Comparison of ENCODE assay signal across 25 cellular contexts in the genomic region with DNA sequence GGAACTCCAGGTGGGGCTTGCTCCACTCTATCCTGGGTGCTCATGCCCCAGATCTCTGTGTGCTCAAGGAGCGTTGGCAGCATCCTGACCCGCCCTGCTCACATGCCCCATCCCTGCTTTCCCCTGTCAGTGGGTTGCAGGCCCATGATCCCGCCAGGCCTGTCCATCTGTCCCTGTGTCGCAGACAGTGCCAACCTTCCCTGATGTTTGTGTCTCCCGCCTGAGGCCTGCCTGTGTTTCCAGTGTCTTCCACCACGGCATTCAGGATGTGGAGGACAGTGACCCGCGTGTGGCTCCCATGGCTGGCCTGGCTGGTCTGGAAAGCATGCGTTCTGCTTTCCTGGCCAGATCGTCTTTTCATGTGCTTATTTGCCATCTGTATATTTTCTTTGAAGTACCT.
"Had no signal": no experiment of that assay in that cellular context is flagged by ENCODE, and none has a peak within 500 bp of the region (broad histone marks: within the 10 kb centered on the region; RNA-seq: fewer than 3 reads in every experiment).

No MANE protein-coding gene starts in this region.

- H3K4me3 Mint-ChIP-seq: activated naive CD8-positive, alpha-beta T cell treated with anti-CD3 and anti-CD28 coated beads, Interleukin-2, amount 50 U/mL, for 24 hours; central memory CD8-positive, alpha-beta T cell; T-helper 1 cell treated with Interleukin-12 subunit alpha and Interleukin-12 subunit beta and Interleukin-4 antibody, amounts not matched to agents 30 μg/mL and 1 μg/mL, for 36 hours; WTC11 had no signal

- H3K4me1 Mint-ChIP-seq: central memory CD8-positive, alpha-beta T cell; WTC11 had no signal

- H3K9me3 ChIP-seq: ascending aorta, body of pancreas, SJCRH30 had no signal

- DNase-seq: activated CD4-positive, alpha-beta T cell treated with anti-CD3 and anti-CD28 coated beads for 48 hours; activated CD4-positive, alpha-beta T cell treated with anti-CD3 and anti-CD28 coated beads, Interleukin-2, amount 50 U/mL, for 48 hours; activated CD4-positive, CD25-positive, alpha-beta regulatory T cell treated with anti-CD3 and anti-CD28 coated beads, Interleukin-2, amount 50 U/mL, for 72 hours; activated naive CD4-positive, alpha-beta T cell treated with Interleukin-2 at 50 U/mL for 16 hours; activated naive CD8-positive, alpha-beta T cell treated with anti-CD3 and anti-CD28 coated beads, Interleukin-2, amount 50 U/mL, for 24 hours; activated T-cell treated with anti-CD3 and anti-CD28 coated beads for 4 hours; amniotic stem cell; body of pancreas; Kasumi-1; KBM-7; NCI-H1105 treated with DMSO at 0.1 percent for 48 hours; NCI-H1436 treated with DMSO at 0.1 percent for 48 hours; NCI-H187; NCI-H2081; NCI-H510A treated with DMSO at 0.1 percent for 48 hours; NCI-H69; NK-92 treated with Interleukin-12 subunit alpha and Interleukin-12 subunit beta, amount 100 ng/mL, for 24 hours; OCI-M1; RPMI8226; SJCRH30 had no signal

- H3K36me3 ChIP-seq: ascending aorta, SJCRH30 had no signal

- H3K36me3 Mint-ChIP-seq: activated naive CD4-positive, alpha-beta T cell treated with anti-CD3 and anti-CD28 coated beads, Interleukin-2, amount 50 U/mL, for 72 hours; WTC11 had no signal

- H3K27ac Mint-ChIP-seq: activated naive CD4-positive, alpha-beta T cell treated with anti-CD3 and anti-CD28 coated beads, Interleukin-2, amount 50 U/mL, for 72 hours; activated naive CD8-positive, alpha-beta T cell treated with anti-CD3 and anti-CD28 coated beads, Interleukin-2, amount 50 U/mL, for 24 hours; T-helper 1 cell treated with Interleukin-12 subunit alpha and Interleukin-12 subunit beta and Interleukin-4 antibody, amounts not matched to agents 30 μg/mL and 1 μg/mL, for 36 hours; WTC11 had no signal

- H3K4me3 ChIP-seq: ascending aorta, body of pancreas, SJCRH30 had no signal

- H3K27me3 ChIP-seq: ascending aorta, body of pancreas, SJCRH30 had no signal

- H3K4me1 ChIP-seq: body of pancreas, SJCRH30 had no signal

- H3K27ac ChIP-seq: ascending aorta, body of pancreas, SJCRH30 had no signal

- H3K9me3 Mint-ChIP-seq: activated naive CD4-positive, alpha-beta T cell treated with anti-CD3 and anti-CD28 coated beads, Interleukin-2, amount 50 U/mL, for 72 hours; activated naive CD8-positive, alpha-beta T cell treated with anti-CD3 and anti-CD28 coated beads, Interleukin-2, amount 50 U/mL, for 24 hours; central memory CD8-positive, alpha-beta T cell; T-helper 1 cell treated with Interleukin-12 subunit alpha and Interleukin-12 subunit beta and Interleukin-4 antibody, amounts not matched to agents 30 μg/mL and 1 μg/mL, for 36 hours; WTC11 had no signal
